1 cellular context compared by ENCODE assay signal in genomic region chr17:55296171-55296695, GRCh38.
TF ChIP-seq lines count a peak whose summit lies in the region.

No MANE protein-coding gene starts in this region.

TF ChIP-seq in GM23338, 12 proteins besides CTCF, POLR2A, EP300 and RAD21 (continued from another document):
- TF ChIP-seq ZNF462 (CRISPR knock-in tag; IDR thresholded peaks at IDR 0.05) (no peak), ZNF331 (CRISPR knock-in tag; IDR thresholded peaks at IDR 0.05; ENCODE audit: low read depth) (no peak), CREB1 (CRISPR knock-in tag; IDR thresholded peaks at IDR 0.05; ENCODE audit: low read depth) (no peak), JUNB (IDR thresholded peaks at IDR 0.05; ENCODE audit: unreplicated experiment) (no peak), ETS1 (IDR thresholded peaks at IDR 0.05) (no peak), STAT1 (IDR thresholded peaks at IDR 0.05; ENCODE audit: unreplicated experiment) (no peak), POLR2AphosphoS5 (IDR thresholded peaks at IDR 0.05; ENCODE audit: low read depth) (no peak), REST (IDR thresholded peaks at IDR 0.05; ENCODE audit: unreplicated experiment) (no peak)
TF ChIP-seq in GM23338: peak in this region for 0.
